In the genomic region with DNA sequence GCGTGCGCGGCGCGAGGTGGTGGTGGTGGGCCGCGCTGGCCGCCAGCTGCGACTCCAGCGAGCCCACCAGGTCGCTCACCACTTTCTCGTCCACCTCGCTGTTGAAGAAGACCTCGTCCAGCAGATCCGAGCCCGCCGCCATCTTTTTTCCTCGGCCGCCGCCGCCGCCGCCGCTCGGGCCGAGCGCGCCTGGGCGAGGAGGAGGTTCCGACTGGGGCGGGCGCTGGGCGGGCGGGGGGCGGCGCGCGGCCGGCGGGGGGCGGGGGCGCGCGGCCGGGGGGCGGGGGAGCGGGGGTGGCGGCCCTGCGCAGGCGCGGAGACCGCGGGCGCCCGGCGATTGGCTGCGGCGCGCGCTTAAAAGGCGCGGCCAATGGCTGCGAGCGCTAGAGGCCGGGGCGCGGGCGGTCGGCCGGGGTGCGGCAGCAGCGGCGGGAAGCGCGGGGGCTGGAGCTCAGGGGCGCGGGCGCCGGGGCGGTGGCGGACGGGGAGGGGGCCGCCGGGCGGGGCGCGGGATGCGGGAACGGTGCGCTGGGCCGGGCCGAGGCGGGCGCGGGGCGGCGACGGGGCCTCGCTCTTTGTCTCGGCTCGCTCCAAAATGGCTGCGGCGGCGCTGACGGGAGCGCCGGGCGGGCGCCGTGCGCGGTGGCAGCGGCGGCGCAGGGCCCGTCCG, we compare ENCODE assay signal across 8 cellular contexts. TPM values are rescaled to one million over a fixed set of nuclear protein-coding genes. Genes with fewer than 3 reads are reported as not detected.
A peak's percentile ranks its signal among the peaks of the same experiment; 100 is the strongest.
DNase-seq lines count a peak whose midpoint lies in the region; ATAC-seq and TF ChIP-seq lines count a peak whose summit lies in the region.

A gene with protein sequence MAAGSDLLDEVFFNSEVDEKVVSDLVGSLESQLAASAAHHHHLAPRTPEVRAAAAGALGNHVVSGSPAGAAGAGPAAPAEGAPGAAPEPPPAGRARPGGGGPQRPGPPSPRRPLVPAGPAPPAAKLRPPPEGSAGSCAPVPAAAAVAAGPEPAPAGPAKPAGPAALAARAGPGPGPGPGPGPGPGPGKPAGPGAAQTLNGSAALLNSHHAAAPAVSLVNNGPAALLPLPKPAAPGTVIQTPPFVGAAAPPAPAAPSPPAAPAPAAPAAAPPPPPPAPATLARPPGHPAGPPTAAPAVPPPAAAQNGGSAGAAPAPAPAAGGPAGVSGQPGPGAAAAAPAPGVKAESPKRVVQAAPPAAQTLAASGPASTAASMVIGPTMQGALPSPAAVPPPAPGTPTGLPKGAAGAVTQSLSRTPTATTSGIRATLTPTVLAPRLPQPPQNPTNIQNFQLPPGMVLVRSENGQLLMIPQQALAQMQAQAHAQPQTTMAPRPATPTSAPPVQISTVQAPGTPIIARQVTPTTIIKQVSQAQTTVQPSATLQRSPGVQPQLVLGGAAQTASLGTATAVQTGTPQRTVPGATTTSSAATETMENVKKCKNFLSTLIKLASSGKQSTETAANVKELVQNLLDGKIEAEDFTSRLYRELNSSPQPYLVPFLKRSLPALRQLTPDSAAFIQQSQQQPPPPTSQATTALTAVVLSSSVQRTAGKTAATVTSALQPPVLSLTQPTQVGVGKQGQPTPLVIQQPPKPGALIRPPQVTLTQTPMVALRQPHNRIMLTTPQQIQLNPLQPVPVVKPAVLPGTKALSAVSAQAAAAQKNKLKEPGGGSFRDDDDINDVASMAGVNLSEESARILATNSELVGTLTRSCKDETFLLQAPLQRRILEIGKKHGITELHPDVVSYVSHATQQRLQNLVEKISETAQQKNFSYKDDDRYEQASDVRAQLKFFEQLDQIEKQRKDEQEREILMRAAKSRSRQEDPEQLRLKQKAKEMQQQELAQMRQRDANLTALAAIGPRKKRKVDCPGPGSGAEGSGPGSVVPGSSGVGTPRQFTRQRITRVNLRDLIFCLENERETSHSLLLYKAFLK (minus strand): TSS at position 213 of the 670 bp plus-strand sequence. CDS start 71 bp downstream, at position 142.

- H2AFZ ChIP-seq in neural progenitor cell (replicated peaks): peak within 1 kb of the TSS; percentile 4

- peaks cover 22% of the 10 kb centered on the region for H3K4me1 ChIP-seq in neural progenitor cell

- peaks cover 37% of the 10 kb centered on the region for H3K79me2 ChIP-seq in neural progenitor cell (ENCODE audit: low read depth)

- H3K4me1 Mint-ChIP-seq in neural progenitor cell: peaks cover 26% of the 10 kb centered on the region

- ATAC-seq in GM21717 (IDR thresholded peaks at IDR 0.05; ENCODE audit: unreplicated experiment): peak; percentile 63

- peak within 1 kb of the TSS; percentile 90 for H3K4me3 Mint-ChIP-seq in neural progenitor cell

- H3K9me3 ChIP-seq in neural progenitor cell (ENCODE audit: low read depth): no peaks in the 10 kb centered on the region

- H3K27me3 ChIP-seq in neural progenitor cell: no peaks in the 10 kb centered on the region

- peaks cover 9% of the 10 kb centered on the region for H3F3A ChIP-seq in neural progenitor cell (ENCODE audit: low read depth)

- peaks cover 23% of the 10 kb centered on the region for H3K27me3 Mint-ChIP-seq in neural progenitor cell (ENCODE audit: insufficient read depth, low read depth)

- peak within 1 kb of the TSS; percentile 56 for H3K9ac ChIP-seq in neural progenitor cell

- H3K9me3 Mint-ChIP-seq in neural progenitor cell: peaks cover 5% of the 10 kb centered on the region

- peak; percentile 17 for DNase-seq in DMS79 (lab: John Stamatoyannopoulos, UW)
- DNase-seq in KG1 (lab: John Stamatoyannopoulos, UW): peak; percentile 41
- peak; percentile 67 for DNase-seq in SHP77 treated with DMSO at 0.1 percent for 48 hours (lab: John Stamatoyannopoulos, UW)
- DNase-seq in activated gamma-delta T cell (lab: John Stamatoyannopoulos, UW): peak; percentile 77
- DNase-seq in foreskin fibroblast: peak; percentile 58 to 86
- DNase-seq in neural progenitor cell (ENCODE audit: low spot score): peak; percentile 95
- DNase-seq in stromal cell of bone marrow (ENCODE audit: low read depth): peak; percentile 41

- peak within 1 kb of the TSS; percentile 51 to 65 for H3K4me3 ChIP-seq in foreskin fibroblast (ENCODE audit: low read depth in 1 of 2, low read length in 2 of 2)
- peak within 1 kb of the TSS; percentile 79 for H3K4me3 ChIP-seq in neural progenitor cell

- peak within 1 kb of the TSS; percentile 83 for H3K27ac ChIP-seq in neural progenitor cell

- peak within 1 kb of the TSS; percentile 97 for H3K27ac Mint-ChIP-seq in neural progenitor cell

- peaks cover 37% of the 10 kb centered on the region for H4K20me1 ChIP-seq in neural progenitor cell (ENCODE audit: low read depth)

- no peaks in the 10 kb centered on the region for H3K36me3 ChIP-seq in neural progenitor cell

- peaks cover 4% of the 10 kb centered on the region for H3K36me3 Mint-ChIP-seq in neural progenitor cell

- peak within 1 kb of the TSS; percentile 87 for H3K4me2 ChIP-seq in neural progenitor cell

- TF ChIP-seq CTCF in foreskin fibroblast (IDR thresholded peaks at IDR 0.05; ENCODE audit: low read depth, low read length) (no peak), neural progenitor cell (IDR thresholded peaks at IDR 0.05) (no peak)

RNA-seq across cellular contexts. Expression of the gene that starts here (rescaled TPM):
- total RNA-seq in neural progenitor cell (ENCODE audit: low replicate concordance): 9.9 and 10.8 TPM in 2 replicates

Comparison
In these comparisons a context has a peak if more than half of its experiments do, and no peak if none do; other contexts are left out.
1. Peak in every context shown above with its lines: DNase-seq, ATAC-seq, H3K4me3 ChIP-seq and H3K27ac ChIP-seq.
2. DNase-seq: peak in every context shown above with its lines; median percentile 95 in neural progenitor cell; 77 in activated gamma-delta T cell; 72 in foreskin fibroblast; 67 in SHP77 treated with DMSO at 0.1 percent for 48 hours; 41 in KG1; 41 in stromal cell of bone marrow; 17 in DMS79.